14 cellular contexts compared by ENCODE assay signal in genomic region chr17:78715876-78716275, GRCh38.
DNase-seq lines count a peak whose midpoint lies in the region; ATAC-seq and TF ChIP-seq lines count a peak whose summit lies in the region.
"Had no signal": no experiment of that assay in that cellular context is flagged by ENCODE, and none has a peak within 500 bp of the region (broad histone marks: within the 10 kb centered on the region; RNA-seq: fewer than 3 reads in every experiment).

No MANE protein-coding gene starts in this region.

- H3K4me3 ChIP-seq in KMS-11 (IDR thresholded peaks at IDR 0.05; ENCODE audit: insufficient read depth, low read depth, low read length) (no peak overlapping the region), neutrophil (ENCODE audit: low read depth in 1 of 2, low read length in 1 of 2) (no peak overlapping the region)
- H3K4me3 ChIP-seq: GM23338 had no signal

- ATAC-seq in CD4-positive, alpha-beta T cell (ENCODE audit: poor library complexity) = no peak
- ATAC-seq in HG03108 (IDR thresholded peaks at IDR 0.05; ENCODE audit: unreplicated experiment) = no peak
- ATAC-seq in HG03565 (IDR thresholded peaks at IDR 0.05; ENCODE audit: unreplicated experiment) = no peak
- ATAC-seq in HG02642 (IDR thresholded peaks at IDR 0.05; ENCODE audit: poor library complexity, unreplicated experiment) = no peak
- ATAC-seq: GM23338 had no signal

- H3K27me3 ChIP-seq in CD4-positive, alpha-beta T cell (ENCODE audit: control insufficient read depth, insufficient read depth, low read length) = no peaks in the 10 kb centered on the region
- H3K27me3 ChIP-seq in KMS-11 (ENCODE audit: insufficient read depth, low read depth) (no peaks in the 10 kb centered on the region), neutrophil (no peaks in the 10 kb centered on the region)

- H4K20me1 ChIP-seq in KMS-11 (ENCODE audit: insufficient read depth) = no peaks in the 10 kb centered on the region

- no peaks in the 10 kb centered on the region for H3K27me3 Mint-ChIP-seq in CD4-positive, alpha-beta T cell
- H3K27me3 Mint-ChIP-seq in activated naive CD8-positive, alpha-beta T cell treated with anti-CD3 and anti-CD28 coated beads for 36 hours = no peaks in the 10 kb centered on the region

- peaks cover 97% of the 10 kb centered on the region for H3K79me2 ChIP-seq in KMS-11 (ENCODE audit: insufficient read depth, low read depth)

- H3K9me3 Mint-ChIP-seq in CD4-positive, alpha-beta T cell = no peaks in the 10 kb centered on the region
- no peaks in the 10 kb centered on the region for H3K9me3 Mint-ChIP-seq in activated naive CD8-positive, alpha-beta T cell treated with anti-CD3 and anti-CD28 coated beads for 36 hours
- H3K9me3 Mint-ChIP-seq: GM23338, neural crest cell had no signal

- peak overlapping the region; percentile 65 for H3K4me3 Mint-ChIP-seq in CD4-positive, alpha-beta T cell
- peak overlapping the region; percentile 50 for H3K4me3 Mint-ChIP-seq in activated naive CD8-positive, alpha-beta T cell treated with anti-CD3 and anti-CD28 coated beads for 36 hours

- peak overlapping the region; percentile 76 for H3K27ac Mint-ChIP-seq in CD4-positive, alpha-beta T cell
- H3K27ac Mint-ChIP-seq in activated naive CD8-positive, alpha-beta T cell treated with anti-CD3 and anti-CD28 coated beads for 36 hours = peak overlapping the region; percentile 95
- H3K27ac Mint-ChIP-seq: GM23338 had no signal

- CTCF ChIA-PET in CD4-positive, alpha-beta T cell (lab: Charles Lee) = interaction anchor here (1.1 to 1.5 kb wide), 3 partner anchors 9 to 18 kb away, joined by 3 read pairs; no protein-coding TSS in a partner anchor

- no peaks in the 10 kb centered on the region for H3K9me3 ChIP-seq in CD4-positive, alpha-beta T cell (ENCODE audit: control insufficient read depth, low read length)
- H3K9me3 ChIP-seq in neutrophil = no peaks in the 10 kb centered on the region

- H3K36me3 Mint-ChIP-seq in CD4-positive, alpha-beta T cell (ENCODE audit: low read depth) = peaks cover 26% of the 10 kb centered on the region
- H3K36me3 Mint-ChIP-seq in activated naive CD8-positive, alpha-beta T cell treated with anti-CD3 and anti-CD28 coated beads for 36 hours = peaks cover 15% of the 10 kb centered on the region

- intact Hi-C loops in CD4-positive, alpha-beta T cell (cut with DNase I, micrococcal nuclease) = loop anchor here in 1 of 2 experiments (5.0 kb wide), 1 partner anchor 41 kb away; no protein-coding TSS in a partner anchor

- H3K4me2 ChIP-seq in KMS-11 = peak overlapping the region; percentile 93

- H3K9ac ChIP-seq in KMS-11 = peak overlapping the region; percentile 86

- H3K4me1 ChIP-seq in KMS-11 (ENCODE audit: low read depth, poor library complexity, severe bottlenecking) = peaks cover 85% of the 10 kb centered on the region
- H3K4me1 ChIP-seq in neutrophil (ENCODE audit: control insufficient read depth in 1 of 2, insufficient read depth in 1 of 2, low read depth in 1 of 2, low read length in 1 of 2) = peaks cover 45 to 73% of the 10 kb centered on the region in 2 experiments

- no peak for TF ChIP-seq CTCF in CD4-positive, alpha-beta T cell (IDR thresholded peaks at IDR 0.05)
- no peak for TF ChIP-seq CTCF in KMS-11 (conservative IDR thresholded peaks at IDR 0.05; ENCODE audit: low read depth, low read length)
- TF ChIP-seq CTCF in neutrophil (IDR thresholded peaks at IDR 0.05) = no peak

- POLR2A ChIA-PET in CD4-positive, alpha-beta T cell (lab: Charles Lee) = interaction anchor here (0.8 to 2.9 kb wide), 6 partner anchors 9 to 18 kb away, joined by 3 to 14 read pairs (median 4); no protein-coding TSS in a partner anchor

- no peak overlapping the region for H2AFZ ChIP-seq in KMS-11 (ENCODE audit: low read depth)
- H2AFZ ChIP-seq: GM23338 had no signal

- H3K36me3 ChIP-seq in KMS-11 (ENCODE audit: insufficient read depth) (no peaks in the 10 kb centered on the region), neutrophil (no peaks in the 10 kb centered on the region)

- peak overlapping the region; percentile 50 for H3K27ac ChIP-seq in CD4-positive, alpha-beta T cell (ENCODE audit: low read depth, low read length)
- H3K27ac ChIP-seq in KMS-11 (peak overlapping the region; percentile 93), neutrophil (peak overlapping the region; percentile 46)

- no peak for DNase-seq in CD4-positive, alpha-beta T cell
- DNase-seq in activated naive CD8-positive, alpha-beta T cell treated with anti-CD3 and anti-CD28 coated beads for 36 hours = no peak
- DNase-seq in epidermal melanocyte (ENCODE audit: insufficient read length, low spot score) = no peak
- DNase-seq: DMS53; effector CD4-positive, alpha-beta T cell; NCI-H524 treated with DMSO at 0.1 percent for 48 hours; stimulated activated CD4-positive, alpha-beta T cell treated with anti-CD3 and anti-CD28 coated beads, Interleukin-2, amount 100 ng/mL, for 24 hours had no signal

- peaks cover 89% of the 10 kb centered on the region for H3K4me1 Mint-ChIP-seq in CD4-positive, alpha-beta T cell (ENCODE audit: low read depth)
- peaks cover 83% of the 10 kb centered on the region for H3K4me1 Mint-ChIP-seq in activated naive CD8-positive, alpha-beta T cell treated with anti-CD3 and anti-CD28 coated beads for 36 hours
